9 cellular contexts compared by ENCODE assay signal in the genomic region with DNA sequence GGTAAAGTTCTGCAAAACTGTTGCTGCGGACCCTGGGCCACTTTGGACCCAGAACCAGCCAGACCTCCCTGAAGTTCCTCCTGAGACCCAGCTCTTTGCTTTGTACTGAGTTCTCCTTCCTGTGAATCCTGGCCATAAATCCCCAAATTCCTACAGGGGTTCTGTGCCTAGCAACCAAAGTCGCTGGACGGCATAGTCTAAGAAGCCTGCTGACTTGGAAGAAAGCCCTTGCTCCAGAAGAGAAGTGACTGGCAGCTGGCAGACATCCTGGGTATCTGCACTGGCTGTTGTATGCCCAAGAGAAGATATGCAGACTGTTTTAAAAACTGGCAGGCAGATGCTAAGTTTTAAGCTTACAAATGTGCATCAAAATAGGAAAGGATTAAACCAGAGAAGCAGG.
"Had no signal": no experiment of that assay in that cellular context is flagged by ENCODE, and none has a peak within 500 bp of the region (broad histone marks: within the 10 kb centered on the region; RNA-seq: fewer than 3 reads in every experiment).

No MANE protein-coding gene starts in this region.

- H3K27me3 ChIP-seq: transverse colon had no signal

- H3K9me3 ChIP-seq: transverse colon had no signal

- H3K36me3 ChIP-seq: transverse colon had no signal

- H3K4me1 ChIP-seq: transverse colon had no signal

- H3K4me3 ChIP-seq: transverse colon had no signal

- ATAC-seq: activated CD4-positive, CD25-positive, alpha-beta regulatory T cell treated with anti-CD3 and anti-CD28 coated beads, Interleukin-2, amount 50 U/mL, for 24 hours; left lobe of liver had no signal

- H3K27ac ChIP-seq: transverse colon had no signal

- DNase-seq: activated effector memory CD4-positive, alpha-beta T cell treated with Interleukin-2 at 50 U/mL for 16 hours; activated T-cell treated with anti-CD3 and anti-CD28 coated beads, Interleukin-2, amount 50 U/mL, for 24 hours; effector CD4-positive, alpha-beta T cell; mesenchymal stem cell; nephron progenitor cell; stimulated activated CD4-positive, alpha-beta T cell treated with anti-CD3 and anti-CD28 coated beads, Interleukin-4, amount 100 ng/mL, for 4 hours; transverse colon had no signal
